1 cellular context compared by ENCODE assay signal in the genomic region with DNA sequence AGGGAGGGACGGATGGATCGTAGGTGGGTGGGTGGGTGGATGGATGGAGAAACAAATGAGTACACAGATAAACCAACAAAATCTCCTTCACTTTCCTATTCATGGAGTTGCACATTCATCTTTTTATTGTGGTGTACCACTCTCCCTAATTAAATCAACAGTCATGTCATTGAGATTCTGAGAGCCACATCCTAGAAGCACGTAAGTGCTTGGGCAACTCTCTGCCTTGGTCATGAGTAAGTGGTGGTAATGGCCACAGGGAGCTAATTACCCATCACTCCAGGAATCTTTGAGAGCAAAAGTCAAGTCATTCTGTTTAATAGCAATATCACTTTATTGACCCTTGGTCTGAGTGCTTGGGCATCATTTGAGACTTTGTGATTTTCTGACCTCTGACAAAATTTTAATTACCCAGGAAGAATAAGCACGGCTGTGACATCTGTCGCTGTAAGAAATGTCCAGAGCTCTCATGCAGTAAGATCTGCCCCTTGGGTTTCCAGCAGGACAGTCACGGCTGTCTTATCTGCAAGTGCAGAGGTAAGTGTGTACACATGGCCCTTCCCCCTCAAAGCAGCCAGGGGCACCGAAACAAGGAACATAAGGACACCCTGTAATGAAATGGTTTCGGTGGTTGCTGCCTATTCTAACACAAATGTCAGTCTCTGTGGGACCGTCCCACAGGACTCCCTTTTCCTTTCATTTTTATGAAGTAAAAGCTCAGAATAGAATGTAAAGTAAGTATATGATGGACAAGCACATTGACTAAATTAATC.
TF ChIP-seq lines count a peak whose summit lies in the region.

No MANE protein-coding gene starts in this region.

TF ChIP-seq in SK-N-SH, 30 proteins besides CTCF, POLR2A, EP300 and RAD21 (continued from another document):
- TF ChIP-seq, protein P1, sequence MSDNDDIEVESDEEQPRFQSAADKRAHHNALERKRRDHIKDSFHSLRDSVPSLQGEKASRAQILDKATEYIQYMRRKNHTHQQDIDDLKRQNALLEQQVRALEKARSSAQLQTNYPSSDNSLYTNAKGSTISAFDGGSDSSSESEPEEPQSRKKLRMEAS (IDR thresholded peaks at IDR 0.05; ENCODE audit: low read depth), result no peak
- TF ChIP-seq NFIC (IDR thresholded peaks at IDR 0.05; ENCODE audit: borderline replicate concordance) (no peak), FOSL2 (IDR thresholded peaks at IDR 0.05; ENCODE audit: borderline replicate concordance, low read depth) (no peak), SIN3A (IDR thresholded peaks at IDR 0.05; ENCODE audit: borderline replicate concordance, low read depth, low read length) (no peak), TEAD4 (IDR thresholded peaks at IDR 0.05; ENCODE audit: borderline replicate concordance, insufficient read depth) (no peak)
- TF ChIP-seq, protein P2, sequence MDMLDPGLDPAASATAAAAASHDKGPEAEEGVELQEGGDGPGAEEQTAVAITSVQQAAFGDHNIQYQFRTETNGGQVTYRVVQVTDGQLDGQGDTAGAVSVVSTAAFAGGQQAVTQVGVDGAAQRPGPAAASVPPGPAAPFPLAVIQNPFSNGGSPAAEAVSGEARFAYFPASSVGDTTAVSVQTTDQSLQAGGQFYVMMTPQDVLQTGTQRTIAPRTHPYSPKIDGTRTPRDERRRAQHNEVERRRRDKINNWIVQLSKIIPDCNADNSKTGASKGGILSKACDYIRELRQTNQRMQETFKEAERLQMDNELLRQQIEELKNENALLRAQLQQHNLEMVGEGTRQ (IDR thresholded peaks at IDR 0.05; ENCODE audit: borderline replicate concordance, low read depth, low read length), result no peak
